9 cellular contexts compared by ENCODE assay signal in genomic region chr1:34164510-34165381, GRCh38. TPM values are rescaled to one million over a fixed set of nuclear protein-coding genes. Genes with fewer than 3 reads are reported as not detected.
A peak's percentile ranks its signal among the peaks of the same experiment; 100 is the strongest.
DNase-seq lines count a peak whose midpoint lies in the region; ATAC-seq, FAIRE-seq and TF ChIP-seq lines count a peak whose summit lies in the region.
"Had no signal": no experiment of that assay in that cellular context is flagged by ENCODE, and none has a peak within 500 bp of the region (broad histone marks: within the 10 kb centered on the region; RNA-seq: fewer than 3 reads in every experiment).

CSMD2 (minus strand) TSS chr1:34165230; CDS start chr1:34165097, 133 bp downstream.

- H3K27me3 Mint-ChIP-seq in CD8-positive, alpha-beta memory T cell = peaks cover 50 to 73% of the 10 kb centered on the region in 2 donors

- peak within 1 kb of the TSS; percentile 69 for H3K9ac ChIP-seq in HUES48 (ENCODE audit: low read depth, low read length)

- H3K9me3 Mint-ChIP-seq in CD8-positive, alpha-beta memory T cell = peaks cover 0 to 8% (median 0%) of the 10 kb centered on the region in 5 donors

- TF ChIP-seq POLR2A in A549 (IDR thresholded peaks at IDR 0.05; ENCODE audit: low read length) (no peak), spleen (IDR thresholded peaks at IDR 0.05) (no peak)

- peaks cover 4 to 18% (median 9%) of the 10 kb centered on the region in 3 donors for H3K4me1 Mint-ChIP-seq in CD8-positive, alpha-beta memory T cell

- H3K27me3 ChIP-seq in HUES48 (ENCODE audit: control insufficient read depth, insufficient read depth, low read length) (peaks cover 6% of the 10 kb centered on the region; the same call in 1 of the 2 replicates), spleen (replicated peaks in 1 of 7) (peaks cover 5 to 99% (median 52%) of the 10 kb centered on the region in 7 donors)
- peaks cover 18% of the 10 kb centered on the region for H3K27me3 ChIP-seq in CD8-positive, alpha-beta memory T cell (ENCODE audit: insufficient read depth, low read length, poor library complexity, severe bottlenecking)

- POLR2A ChIA-PET in A549 (lab: Yijun Ruan, JAX) = no interaction called here
- POLR2A ChIA-PET in CD8-positive, alpha-beta memory T cell (lab: Charles Lee) = no interaction called here

- FAIRE-seq in A549 (lab: Jason Lieb, UNC) = no peak

- H3K4me3 Mint-ChIP-seq in CD8-positive, alpha-beta memory T cell = peak within 1 kb of the TSS in 2 of 7 donors; percentile 12 to 13

- CTCF ChIA-PET in A549 (lab: Yijun Ruan, JAX) = interaction anchor here (1.1 to 1.9 kb wide), 2 partner anchors 15 to 525 kb away, joined by 4 to 12 read pairs; no protein-coding TSS in a partner anchor
- CTCF ChIA-PET in CD8-positive, alpha-beta memory T cell (lab: Charles Lee) = no interaction called here

- no peak for TF ChIP-seq RAD21 in A549 (conservative IDR thresholded peaks at IDR 0.05 in 1 of 2, IDR thresholded peaks at IDR 0.05 in 1 of 2)

- peaks cover 0 to 1% (median 0%) of the 10 kb centered on the region in 3 donors for H3K36me3 Mint-ChIP-seq in CD8-positive, alpha-beta memory T cell

- WGBS in A549 (ENCODE audit: missing lambda C conversion rate) = 23% methylated on average over 14 of the region's 91 CpGs
- WGBS in spleen, 5 donors = 1 to 7% (median 2%) methylated on average over 49 to 91 of the region's 91 CpGs

- TF ChIP-seq EP300 in A549 (IDR thresholded peaks at IDR 0.05) = no peak

- H3K36me3 ChIP-seq in HUES48 (ENCODE audit: control insufficient read depth, insufficient read depth, low read length) = 0 out of 2 replicates have a peak, but pooled peaks cover 2% of the 10 kb centered on the region
- H3K36me3 ChIP-seq in spleen = no peaks in the 10 kb centered on the region
- no peaks in the 10 kb centered on the region for H3K36me3 ChIP-seq in CD8-positive, alpha-beta memory T cell (ENCODE audit: insufficient read depth, low read length)
- H3K36me3 ChIP-seq: thyroid gland had no signal

- H3K27ac ChIP-seq in A549 (peak within 1 kb of the TSS in 1 of 2 experiments; percentile 33; a peak in 1 of 6 replicates), HUES48 (ENCODE audit: low read depth, low read length) (peak within 1 kb of the TSS; percentile 80), angular gyrus (ENCODE audit: low read depth, low read length) (peak within 1 kb of the TSS; percentile 74), spleen (peak within 1 kb of the TSS in 1 of 8 donors; percentile 8)
- H3K27ac ChIP-seq in CD8-positive, alpha-beta memory T cell (ENCODE audit: low read depth, low read length) = no peak within 1 kb of the TSS
- H3K27ac ChIP-seq: thyroid gland had no signal

- H3K4me1 ChIP-seq in A549 (peaks cover 13% of the 10 kb centered on the region; the same call in 2 of the 3 replicates), HUES48 (ENCODE audit: control insufficient read depth, insufficient read depth, low read length) (peaks cover 19% of the 10 kb centered on the region), spleen (peaks cover 11 to 43% (median 29%) of the 10 kb centered on the region in 6 donors)
- no peaks in the 10 kb centered on the region for H3K4me1 ChIP-seq in CD8-positive, alpha-beta memory T cell (ENCODE audit: insufficient read depth, low read length)

- peak within 1 kb of the TSS; percentile 41 for H3K4me3 ChIP-seq in A549
- H3K4me3 ChIP-seq in HUES48 (ENCODE audit: low read depth, low read length) = peak within 1 kb of the TSS; percentile 82
- H3K4me3 ChIP-seq in spleen = peak within 1 kb of the TSS in 7 of 8 donors; percentile 26 to 66 (median 30)
- no peak within 1 kb of the TSS for H3K4me3 ChIP-seq in CD8-positive, alpha-beta memory T cell (ENCODE audit: low read length)

- no peak for TF ChIP-seq CTCF in A549 (IDR thresholded peaks at IDR 0.05)
- TF ChIP-seq CTCF in spleen (IDR thresholded peaks at IDR 0.05 in 8 of 11, conservative IDR thresholded peaks at IDR 0.05 in 3 of 11) = no peak

- intact Hi-C loops in spleen (cut with DNase I; ENCODE audit: low total_unique reads) = loop anchor here (5.0 to 10.0 kb wide), 3 partner anchors 267 to 530 kb away; no protein-coding TSS in a partner anchor

- peak within 1 kb of the TSS; percentile 85 for H3K4me2 ChIP-seq in A549

- H3K27ac Mint-ChIP-seq in CD8-positive, alpha-beta memory T cell = no peak within 1 kb of the TSS

- ATAC-seq in A549 (peak; percentile 10 to 27; a peak in 1 of 6 replicates), HG03039 (IDR thresholded peaks at IDR 0.05; ENCODE audit: unreplicated experiment) (no peak), HG03108 (IDR thresholded peaks at IDR 0.05; ENCODE audit: unreplicated experiment) (no peak)

- no peaks in the 10 kb centered on the region for H3K9me3 ChIP-seq in A549
- no peaks in the 10 kb centered on the region for H3K9me3 ChIP-seq in HUES48 (ENCODE audit: control insufficient read depth, insufficient read depth, low read length)
- no peaks in the 10 kb centered on the region for H3K9me3 ChIP-seq in spleen
- H3K9me3 ChIP-seq in CD8-positive, alpha-beta memory T cell (ENCODE audit: low read length) = no peaks in the 10 kb centered on the region
- H3K9me3 ChIP-seq: thyroid gland had no signal

- peak in 1 of 2 experiments; percentile 12 for DNase-seq in A549 (ENCODE audit: low read depth in 1 of 2, low spot score in 1 of 2)
- peak; percentile 37 for DNase-seq in iPS-NIHi11 (ENCODE audit: low spot score)
- no peak for DNase-seq in spleen
- no peak for DNase-seq in CD8-positive, alpha-beta memory T cell

TF ChIP-seq in A549, 52 proteins besides CTCF, POLR2A, EP300 and RAD21:
- TF ChIP-seq RFX5 (IDR thresholded peaks at IDR 0.05) (no peak), GATA3 (IDR thresholded peaks at IDR 0.05; ENCODE audit: borderline replicate concordance) (no peak), NFE2L2 (conservative IDR thresholded peaks at IDR 0.05; ENCODE audit: low read length) (no peak), EHF (CRISPR knock-in tag; IDR thresholded peaks at IDR 0.05) (no peak), ESRRA (IDR thresholded peaks at IDR 0.05; ENCODE audit: borderline replicate concordance, low read length) (no peak), HOXB13 (CRISPR knock-in tag; IDR thresholded peaks at IDR 0.05; ENCODE audit: low read depth) (no peak), POLR2AphosphoS2 (conservative IDR thresholded peaks at IDR 0.05; ENCODE audit: low read length) (no peak), E2F6 (IDR thresholded peaks at IDR 0.05; ENCODE audit: borderline replicate concordance, low read depth) (no peak), CEBPB (IDR thresholded peaks at IDR 0.05) (no peak), ATOH8 (CRISPR knock-in tag; IDR thresholded peaks at IDR 0.05; ENCODE audit: low read depth) (no peak), ZC3H11A (IDR thresholded peaks at IDR 0.05) (no peak), PBX3 (IDR thresholded peaks at IDR 0.05) (no peak), ZFP36 (IDR thresholded peaks at IDR 0.05; ENCODE audit: borderline replicate concordance, partially characterized antibody) (no peak), HDAC2 (IDR thresholded peaks at IDR 0.05) (no peak), ZSCAN20 (CRISPR knock-in tag; IDR thresholded peaks at IDR 0.05) (no peak), CHD4 (IDR thresholded peaks at IDR 0.05; ENCODE audit: borderline replicate concordance) (no peak), MAX (IDR thresholded peaks at IDR 0.05) (no peak)
TF ChIP-seq in A549: peak in this region for 0.

RNA-seq across cellular contexts. Expression of gene CSMD2, which starts in this region (rescaled TPM):
- not detected in 2 replicates for polyA plus RNA-seq in A549 (2011; rRNA removed)
- not detected in 2 replicates for polyA plus RNA-seq in A549 (2012; cell fraction: cytosol; rRNA removed)
- polyA plus RNA-seq in A549 (2012; cell fraction: nucleus; rRNA removed) = not detected in 2 replicates
- polyA plus RNA-seq in A549 (2017; fragmentation: RNase III; extraction: RNeasy Plus Mini Kit Qiagen cat#74134 plus additional on column Dnase treatment) = not detected in 3 replicates
- not detected in 2 replicates for polyA minus RNA-seq in A549 (2011; rRNA and poly(A)+ RNA removed)
- total RNA-seq in spleen = 1 to 10 TPM in 5 of 7 donors, under 1 TPM in 2; 0.40 to 2.7 (median 1.1) TPM
- polyA plus RNA-seq in spleen = under 1 TPM; 0.12 to 0.22 (median 0.16) TPM
- not detected for total RNA-seq in CD8-positive, alpha-beta memory T cell
- not detected for polyA plus RNA-seq in CD8-positive, alpha-beta memory T cell

Comparison
In these comparisons a context has a peak if more than half of its experiments do, and no peak if none do; other contexts are left out.
1. Peak in ATAC-seq, H3K4me3 ChIP-seq and H3K4me2 ChIP-seq in A549; RNA of the gene not detected or under 1 TPM.